In the genomic region with DNA sequence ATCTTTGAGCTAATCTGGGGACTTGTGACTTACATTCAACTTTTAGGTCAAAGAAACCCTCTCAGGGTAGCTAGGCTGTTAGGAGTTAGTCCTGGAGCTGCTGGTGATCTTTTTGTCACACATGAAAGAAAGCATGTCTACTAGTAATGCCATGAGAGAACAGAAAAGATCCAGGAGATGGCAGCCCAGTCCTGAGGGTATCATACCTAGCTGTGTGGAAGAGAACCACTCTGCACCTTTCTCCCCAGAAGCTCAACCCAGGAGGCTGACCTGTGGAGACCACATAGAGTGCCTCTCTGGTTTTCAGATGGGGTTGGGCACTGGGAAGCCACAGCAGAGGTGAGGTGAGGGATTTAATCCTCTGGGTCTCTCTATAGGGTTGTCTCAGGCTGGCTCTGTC, we compare ENCODE assay signal across 12 cellular contexts.
DNase-seq lines count a peak whose midpoint lies in the region; ATAC-seq and TF ChIP-seq lines count a peak whose summit lies in the region.
"Had no signal": no experiment of that assay in that cellular context is flagged by ENCODE, and none has a peak within 500 bp of the region (broad histone marks: within the 10 kb centered on the region; RNA-seq: fewer than 3 reads in every experiment).

No MANE protein-coding gene starts in this region.

- TF ChIP-seq CTCF in A673 (conservative IDR thresholded peaks at IDR 0.05; ENCODE audit: low read depth, low read length): 0 out of 2 replicates have a peak, but pooled peaks have one; percentile 21
- TF ChIP-seq CTCF in HCT116 (IDR thresholded peaks at IDR 0.05 in 2 of 3, conservative IDR thresholded peaks at IDR 0.05 in 1 of 3; ENCODE audit: borderline replicate concordance in 1 of 3, insufficient read depth in 1 of 3, low read depth in 2 of 3, low read length in 2 of 3): peak; percentile 11 to 25 (median 18); a peak in 1 of 6 replicates
- peak; percentile 7 for TF ChIP-seq CTCF in foreskin fibroblast (IDR thresholded peaks at IDR 0.05; ENCODE audit: low read depth, low read length)
- no peak for TF ChIP-seq CTCF in body of pancreas (IDR thresholded peaks at IDR 0.05)

- no peaks in the 10 kb centered on the region for H3K9me3 Mint-ChIP-seq in activated naive CD8-positive, alpha-beta T cell treated with anti-CD3 and anti-CD28 coated beads for 36 hours
- H3K9me3 Mint-ChIP-seq: CD4-positive, alpha-beta memory T cell had no signal

- TF ChIP-seq POLR2A in HCT116 (IDR thresholded peaks at IDR 0.05; ENCODE audit: borderline replicate concordance, extremely low read depth, insufficient read depth, insufficient read length) (no peak), body of pancreas (IDR thresholded peaks at IDR 0.05) (no peak)

- H3K9me3 ChIP-seq in A673 (ENCODE audit: low read depth, low read length, poor library complexity, severe bottlenecking) (no peaks in the 10 kb centered on the region), HCT116 (ENCODE audit: control insufficient read depth in 1 of 2, insufficient read depth in 1 of 2, low read depth in 1 of 2, low read length in 2 of 2) (no peaks in the 10 kb centered on the region), body of pancreas (no peaks in the 10 kb centered on the region), MG63 (no peaks in the 10 kb centered on the region)

- BruUV-seq in A673 (replicated peaks; lab: Mats Ljungman, UMichigan) (no TSS peak), HCT116 (replicated peaks; lab: Mats Ljungman, UMichigan) (no TSS peak)

- no peaks in the 10 kb centered on the region for H3K79me2 ChIP-seq in HCT116 (ENCODE audit: insufficient read depth, low read length)

- POLR2A ChIA-PET in A673 (lab: Charles Lee; ENCODE audit: low non-redundant PET) (no interaction called here), HCT116 (lab: Charles Lee) (no interaction called here)

- DNase-seq in A673 (ENCODE audit: low spot score) (no peak), HCT116 (ENCODE audit: low read depth, low spot score) (peak; percentile 33), SHP77 (lab: John Stamatoyannopoulos, UW) (peak; percentile 11 to 13), foreskin fibroblast (peak in 1 of 2 donors; percentile 60), body of pancreas (no peak), MG63 (no peak)
- no peak for DNase-seq in activated naive CD8-positive, alpha-beta T cell treated with anti-CD3 and anti-CD28 coated beads for 36 hours
- DNase-seq: CD4-positive, alpha-beta memory T cell; kidney; NCI-H446 treated with DMSO at 0.1 percent for 48 hours; retina had no signal

- H3K27me3 Mint-ChIP-seq in activated naive CD8-positive, alpha-beta T cell treated with anti-CD3 and anti-CD28 coated beads for 36 hours: no peaks in the 10 kb centered on the region
- H3K27me3 Mint-ChIP-seq: CD4-positive, alpha-beta memory T cell had no signal

- no peaks in the 10 kb centered on the region for H3K4me1 Mint-ChIP-seq in activated naive CD8-positive, alpha-beta T cell treated with anti-CD3 and anti-CD28 coated beads for 36 hours
- H3K4me1 Mint-ChIP-seq: CD4-positive, alpha-beta memory T cell had no signal

- peak overlapping the region; percentile 75 for H2AFZ ChIP-seq in HCT116 (ENCODE audit: low read depth, low read length, poor library complexity, severe bottlenecking)

- H3K4me1 ChIP-seq in A673 (ENCODE audit: insufficient read depth, low read length, poor library complexity, severe bottlenecking) (no peaks in the 10 kb centered on the region), HCT116 (ENCODE audit: control insufficient read depth in 1 of 2, insufficient read depth in 2 of 2, low read length in 2 of 2) (peaks cover 6 to 58% of the 10 kb centered on the region in 2 experiments; a peak in 3 of 4 replicates), body of pancreas (no peaks in the 10 kb centered on the region)

- RAD21 ChIA-PET in HCT116 (lab: Charles Lee; ENCODE audit: low non-redundant PET in 1 of 2, low total read pairs in 2 of 2, uncharacterized antibody in 2 of 2, unreplicated experiment in 2 of 2): interaction anchor here in 1 of 2 experiments (0.7 to 1.5 kb wide), 4 partner anchors 9 to 538 kb away, joined by 3 to 5 read pairs (median 3); a partner anchor contains a TSS

- H3K36me3 Mint-ChIP-seq in activated naive CD8-positive, alpha-beta T cell treated with anti-CD3 and anti-CD28 coated beads for 36 hours: no peaks in the 10 kb centered on the region
- H3K36me3 Mint-ChIP-seq: CD4-positive, alpha-beta memory T cell had no signal

- no peaks in the 10 kb centered on the region for H3K36me3 ChIP-seq in A673 (ENCODE audit: insufficient read depth, low read length, poor library complexity, severe bottlenecking)
- H3K36me3 ChIP-seq in HCT116 (ENCODE audit: control insufficient read depth in 1 of 2, insufficient read depth in 2 of 2, low read length in 2 of 2): no peaks in the 10 kb centered on the region
- H3K36me3 ChIP-seq in body of pancreas (replicated peaks in 1 of 2; ENCODE audit: insufficient read depth in 1 of 2, low read depth in 2 of 2): no peaks in the 10 kb centered on the region
- no peaks in the 10 kb centered on the region for H3K36me3 ChIP-seq in MG63

- no peak overlapping the region for H3K9ac ChIP-seq in HCT116 (ENCODE audit: low read length)

- H3K27me3 ChIP-seq in A673 (replicated peaks; ENCODE audit: insufficient read depth, low read depth, low read length, poor library complexity) (no peaks in the 10 kb centered on the region), HCT116 (ENCODE audit: insufficient read depth, low read length) (no peaks in the 10 kb centered on the region), body of pancreas (no peaks in the 10 kb centered on the region), MG63 (no peaks in the 10 kb centered on the region)

- no peaks in the 10 kb centered on the region for H4K20me1 ChIP-seq in HCT116 (ENCODE audit: insufficient read depth)

- peak overlapping the region; percentile 45 for H3K4me2 ChIP-seq in HCT116 (ENCODE audit: low read length)

- H3K9me2 ChIP-seq in HCT116 (ENCODE audit: insufficient read depth): no peaks in the 10 kb centered on the region

- no peak overlapping the region for H3K4me3 Mint-ChIP-seq in activated naive CD8-positive, alpha-beta T cell treated with anti-CD3 and anti-CD28 coated beads for 36 hours
- H3K4me3 Mint-ChIP-seq: CD4-positive, alpha-beta memory T cell had no signal

- ATAC-seq in HCT116 (peak; percentile 70), HG03108 (IDR thresholded peaks at IDR 0.05; ENCODE audit: unreplicated experiment) (no peak), body of pancreas (no peak)

- H3K4me3 ChIP-seq in A673 (ENCODE audit: low read depth, low read length, poor library complexity, severe bottlenecking) (no peak overlapping the region), HCT116 (replicated peaks in 1 of 2; ENCODE audit: low read depth in 1 of 2, low read length in 2 of 2) (no peak overlapping the region), foreskin fibroblast (ENCODE audit: low read depth in 1 of 2, low read length in 2 of 2) (no peak overlapping the region), body of pancreas (no peak overlapping the region), MG63 (no peak overlapping the region)

- CTCF ChIA-PET in A673 (lab: Charles Lee): no interaction called here
- CTCF ChIA-PET in HCT116 (lab: Charles Lee): interaction anchor here (0.7 to 2.2 kb wide), 6 partner anchors 461 to 1195 kb away, joined by 3 to 8 read pairs (median 4); a partner anchor contains a TSS

- TF ChIP-seq RAD21 in HCT116 (IDR thresholded peaks at IDR 0.05; ENCODE audit: low read depth): peak; percentile 62

- H3K27ac ChIP-seq in A673 (ENCODE audit: low read depth, low read length, poor library complexity, severe bottlenecking) (no peak overlapping the region), HCT116 (ENCODE audit: low read depth, low read length) (no peak overlapping the region), body of pancreas (no peak overlapping the region)

- H3K27ac Mint-ChIP-seq in activated naive CD8-positive, alpha-beta T cell treated with anti-CD3 and anti-CD28 coated beads for 36 hours: no peak overlapping the region
- H3K27ac Mint-ChIP-seq: CD4-positive, alpha-beta memory T cell had no signal

- intact Hi-C loops in A673 (cut with micrococcal nuclease; ENCODE audit: unreplicated experiment) (no loop called here), HCT116 (cut with micrococcal nuclease) (loop anchor here (2.0 kb wide), 2 partner anchors 461 to 539 kb away; a partner anchor contains a TSS), body of pancreas (cut with DNase I) (no loop called here)

TF ChIP-seq in HCT116, 20 proteins besides CTCF, POLR2A, EP300 and RAD21 (continues in another document):
- TF ChIP-seq CEBPB (IDR thresholded peaks at IDR 0.05; ENCODE audit: low read depth) (no peak), EGR1 (IDR thresholded peaks at IDR 0.05; ENCODE audit: low read depth) (no peak), ZFX (IDR thresholded peaks at IDR 0.05) (no peak), EZH2 (IDR thresholded peaks at IDR 0.05) (no peak), SP1 (IDR thresholded peaks at IDR 0.05; ENCODE audit: low read depth) (no peak), CBX3 (IDR thresholded peaks at IDR 0.05; ENCODE audit: low read depth) (no peak), SIN3A (IDR thresholded peaks at IDR 0.05; ENCODE audit: low read depth) (no peak), ZNF274 (IDR thresholded peaks at IDR 0.05; ENCODE audit: low read depth, low read length) (no peak)
- TF ChIP-seq, protein P1, sequence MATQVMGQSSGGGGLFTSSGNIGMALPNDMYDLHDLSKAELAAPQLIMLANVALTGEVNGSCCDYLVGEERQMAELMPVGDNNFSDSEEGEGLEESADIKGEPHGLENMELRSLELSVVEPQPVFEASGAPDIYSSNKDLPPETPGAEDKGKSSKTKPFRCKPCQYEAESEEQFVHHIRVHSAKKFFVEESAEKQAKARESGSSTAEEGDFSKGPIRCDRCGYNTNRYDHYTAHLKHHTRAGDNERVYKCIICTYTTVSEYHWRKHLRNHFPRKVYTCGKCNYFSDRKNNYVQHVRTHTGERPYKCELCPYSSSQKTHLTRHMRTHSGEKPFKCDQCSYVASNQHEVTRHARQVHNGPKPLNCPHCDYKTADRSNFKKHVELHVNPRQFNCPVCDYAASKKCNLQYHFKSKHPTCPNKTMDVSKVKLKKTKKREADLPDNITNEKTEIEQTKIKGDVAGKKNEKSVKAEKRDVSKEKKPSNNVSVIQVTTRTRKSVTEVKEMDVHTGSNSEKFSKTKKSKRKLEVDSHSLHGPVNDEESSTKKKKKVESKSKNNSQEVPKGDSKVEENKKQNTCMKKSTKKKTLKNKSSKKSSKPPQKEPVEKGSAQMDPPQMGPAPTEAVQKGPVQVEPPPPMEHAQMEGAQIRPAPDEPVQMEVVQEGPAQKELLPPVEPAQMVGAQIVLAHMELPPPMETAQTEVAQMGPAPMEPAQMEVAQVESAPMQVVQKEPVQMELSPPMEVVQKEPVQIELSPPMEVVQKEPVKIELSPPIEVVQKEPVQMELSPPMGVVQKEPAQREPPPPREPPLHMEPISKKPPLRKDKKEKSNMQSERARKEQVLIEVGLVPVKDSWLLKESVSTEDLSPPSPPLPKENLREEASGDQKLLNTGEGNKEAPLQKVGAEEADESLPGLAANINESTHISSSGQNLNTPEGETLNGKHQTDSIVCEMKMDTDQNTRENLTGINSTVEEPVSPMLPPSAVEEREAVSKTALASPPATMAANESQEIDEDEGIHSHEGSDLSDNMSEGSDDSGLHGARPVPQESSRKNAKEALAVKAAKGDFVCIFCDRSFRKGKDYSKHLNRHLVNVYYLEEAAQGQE (IDR thresholded peaks at IDR 0.05; ENCODE audit: low read depth): no peak

Comparison
In these comparisons a context has a peak if more than half of its experiments do, and no peak if none do; other contexts are left out.
1. DNase-seq: peak in HCT116 (single experiment) and SHP77 (2 of 2); none in A673 (single experiment), body of pancreas (0 of 4), activated naive CD8-positive, alpha-beta T cell treated with anti-CD3 and anti-CD28 coated beads for 36 hours (single experiment) and MG63 (single experiment).
2. CTCF ChIP-seq: peak in A673 (single experiment), HCT116 (3 of 3) and foreskin fibroblast (single experiment); none in body of pancreas (0 of 7).